ENCODE assay signal across 11 cellular contexts in the genomic region with DNA sequence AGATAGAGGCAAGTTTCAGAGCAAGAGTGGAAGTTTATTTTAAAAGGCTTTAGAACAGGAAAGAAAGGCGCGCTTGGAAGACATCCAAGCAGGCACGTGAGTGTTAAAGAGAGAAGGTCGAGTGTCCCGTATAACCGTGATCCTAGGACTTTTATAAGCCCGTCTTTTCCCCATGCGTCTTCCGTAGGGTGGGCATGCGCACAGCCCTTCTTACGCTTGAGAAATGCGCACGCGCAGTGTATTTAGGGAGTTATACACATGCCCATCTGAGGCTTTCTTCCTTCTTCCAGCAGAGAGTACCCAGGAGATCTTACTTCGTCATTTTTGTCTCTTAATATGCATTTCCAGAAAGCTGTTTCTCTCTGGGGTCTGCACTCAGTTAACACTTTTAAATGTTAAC. TPM values are rescaled to one million over a fixed set of nuclear protein-coding genes. Genes with fewer than 3 reads are reported as not detected.
DNase-seq lines count a peak whose midpoint lies in the region; ATAC-seq and TF ChIP-seq lines count a peak whose summit lies in the region.
"Had no signal": no experiment of that assay in that cellular context is flagged by ENCODE, and none has a peak within 500 bp of the region (broad histone marks: within the 10 kb centered on the region; RNA-seq: fewer than 3 reads in every experiment).

No MANE protein-coding gene starts in this region.

- intact Hi-C loops in activated CD8-positive, alpha-beta T cell treated with anti-CD3 and anti-CD28 coated beads for 36 hours (cut with micrococcal nuclease): no loop called here

- TF ChIP-seq CTCF in upper lobe of left lung (IDR thresholded peaks at IDR 0.05): no peak
- TF ChIP-seq CTCF in activated CD8-positive, alpha-beta T cell treated with anti-CD3 and anti-CD28 coated beads for 36 hours (IDR thresholded peaks at IDR 0.05): no peak

- H3K36me3 Mint-ChIP-seq in activated naive CD8-positive, alpha-beta T cell: no peaks in the 10 kb centered on the region
- H3K36me3 Mint-ChIP-seq in activated naive CD8-positive, alpha-beta T cell treated with anti-CD3 and anti-CD28 coated beads, Interleukin-2, amount 50 U/mL, for 24 hours (ENCODE audit: low read depth): no peaks in the 10 kb centered on the region
- peaks cover 0 to 15% (median 6%) of the 10 kb centered on the region in 3 donors for H3K36me3 Mint-ChIP-seq in naive thymus-derived CD8-positive, alpha-beta T cell
- no peaks in the 10 kb centered on the region for H3K36me3 Mint-ChIP-seq in activated CD8-positive, alpha-beta T cell treated with anti-CD3 and anti-CD28 coated beads for 36 hours (ENCODE audit: low read depth)
- H3K36me3 Mint-ChIP-seq: immature natural killer cell had no signal

- H3K27me3 Mint-ChIP-seq in activated naive CD8-positive, alpha-beta T cell: no peaks in the 10 kb centered on the region
- no peaks in the 10 kb centered on the region for H3K27me3 Mint-ChIP-seq in activated naive CD8-positive, alpha-beta T cell treated with anti-CD3 and anti-CD28 coated beads, Interleukin-2, amount 50 U/mL, for 24 hours
- no peaks in the 10 kb centered on the region for H3K27me3 Mint-ChIP-seq in naive thymus-derived CD8-positive, alpha-beta T cell
- no peaks in the 10 kb centered on the region for H3K27me3 Mint-ChIP-seq in activated CD8-positive, alpha-beta T cell treated with anti-CD3 and anti-CD28 coated beads for 36 hours
- H3K27me3 Mint-ChIP-seq: type B pancreatic cell had no signal

- H3K9me3 Mint-ChIP-seq in activated naive CD8-positive, alpha-beta T cell (ENCODE audit: low read depth): no peaks in the 10 kb centered on the region
- H3K9me3 Mint-ChIP-seq in activated naive CD8-positive, alpha-beta T cell treated with anti-CD3 and anti-CD28 coated beads, Interleukin-2, amount 50 U/mL, for 24 hours: no peaks in the 10 kb centered on the region
- H3K9me3 Mint-ChIP-seq in naive thymus-derived CD8-positive, alpha-beta T cell: no peaks in the 10 kb centered on the region
- H3K9me3 Mint-ChIP-seq in activated CD8-positive, alpha-beta T cell treated with anti-CD3 and anti-CD28 coated beads for 36 hours: no peaks in the 10 kb centered on the region
- H3K9me3 Mint-ChIP-seq: immature natural killer cell, type B pancreatic cell had no signal

- H3K27ac Mint-ChIP-seq in activated naive CD8-positive, alpha-beta T cell: no peak overlapping the region
- no peak overlapping the region for H3K27ac Mint-ChIP-seq in activated naive CD8-positive, alpha-beta T cell treated with anti-CD3 and anti-CD28 coated beads, Interleukin-2, amount 50 U/mL, for 24 hours
- H3K27ac Mint-ChIP-seq in naive thymus-derived CD8-positive, alpha-beta T cell: peak overlapping the region in 2 of 10 donors; percentile 60 to 71
- H3K27ac Mint-ChIP-seq in activated CD8-positive, alpha-beta T cell treated with anti-CD3 and anti-CD28 coated beads for 36 hours: no peak overlapping the region
- H3K27ac Mint-ChIP-seq: immature natural killer cell, type B pancreatic cell had no signal

- H3K36me3 ChIP-seq in upper lobe of left lung: no peaks in the 10 kb centered on the region

- H3K4me1 ChIP-seq in upper lobe of left lung: peaks cover 0 to 4% (median 0%) of the 10 kb centered on the region in 4 donors

- POLR2A ChIA-PET in naive thymus-derived CD8-positive, alpha-beta T cell (lab: Charles Lee): no interaction called here
- POLR2A ChIA-PET in activated CD8-positive, alpha-beta T cell treated with anti-CD3 and anti-CD28 coated beads for 36 hours (lab: Charles Lee): no interaction called here

- DNase-seq in activated naive CD8-positive, alpha-beta T cell treated with anti-CD3 and anti-CD28 coated beads, Interleukin-2, amount 50 U/mL, for 24 hours: no peak
- DNase-seq in globus pallidus (ENCODE audit: low spot score): peak; percentile 24
- DNase-seq in naive thymus-derived CD8-positive, alpha-beta T cell: peak in 1 of 10 donors; percentile 2
- no peak for DNase-seq in upper lobe of left lung
- DNase-seq in A172 (ENCODE audit: low spot score): no peak
- DNase-seq in activated CD8-positive, alpha-beta T cell treated with anti-CD3 and anti-CD28 coated beads for 36 hours: no peak
- DNase-seq: immature natural killer cell, NCI-H2171 treated with DMSO at 0.1 percent for 48 hours had no signal

- ATAC-seq in activated naive CD8-positive, alpha-beta T cell treated with anti-CD3 and anti-CD28 coated beads, Interleukin-2, amount 50 U/mL, for 24 hours: no peak
- peak in 1 of 2 donors; percentile 42 for ATAC-seq in naive thymus-derived CD8-positive, alpha-beta T cell
- peak; percentile 33 to 43 for ATAC-seq in upper lobe of left lung (ENCODE audit: low FRiP score in 2 of 2)
- ATAC-seq in HG02870 (IDR thresholded peaks at IDR 0.05; ENCODE audit: unreplicated experiment): no peak
- no peak for ATAC-seq in activated CD8-positive, alpha-beta T cell treated with anti-CD3 and anti-CD28 coated beads for 36 hours

- WGBS in upper lobe of left lung, 2 donors: 65 to 69% methylated on average over 15 of the region's 15 CpGs

- H3K9me3 ChIP-seq in upper lobe of left lung: no peaks in the 10 kb centered on the region

- no peaks in the 10 kb centered on the region for H3K4me1 Mint-ChIP-seq in activated naive CD8-positive, alpha-beta T cell (ENCODE audit: low read depth)
- H3K4me1 Mint-ChIP-seq in activated naive CD8-positive, alpha-beta T cell treated with anti-CD3 and anti-CD28 coated beads, Interleukin-2, amount 50 U/mL, for 24 hours: no peaks in the 10 kb centered on the region
- H3K4me1 Mint-ChIP-seq in naive thymus-derived CD8-positive, alpha-beta T cell: no peaks in the 10 kb centered on the region
- no peaks in the 10 kb centered on the region for H3K4me1 Mint-ChIP-seq in activated CD8-positive, alpha-beta T cell treated with anti-CD3 and anti-CD28 coated beads for 36 hours (ENCODE audit: low read depth)
- H3K4me1 Mint-ChIP-seq: immature natural killer cell had no signal

- H3K27me3 ChIP-seq in upper lobe of left lung: no peaks in the 10 kb centered on the region

- TF ChIP-seq EP300 in upper lobe of left lung (IDR thresholded peaks at IDR 0.05): no peak

- H3K4me3 Mint-ChIP-seq in activated naive CD8-positive, alpha-beta T cell: peak overlapping the region; percentile 58
- no peak overlapping the region for H3K4me3 Mint-ChIP-seq in activated naive CD8-positive, alpha-beta T cell treated with anti-CD3 and anti-CD28 coated beads, Interleukin-2, amount 50 U/mL, for 24 hours
- peak overlapping the region in 9 of 10 donors; percentile 0 to 66 (median 51) for H3K4me3 Mint-ChIP-seq in naive thymus-derived CD8-positive, alpha-beta T cell
- no peak overlapping the region for H3K4me3 Mint-ChIP-seq in activated CD8-positive, alpha-beta T cell treated with anti-CD3 and anti-CD28 coated beads for 36 hours
- H3K4me3 Mint-ChIP-seq: immature natural killer cell, type B pancreatic cell had no signal

- no peak overlapping the region for H3K27ac ChIP-seq in upper lobe of left lung

- TF ChIP-seq POLR2A in upper lobe of left lung (IDR thresholded peaks at IDR 0.05): no peak

- CTCF ChIA-PET in activated CD8-positive, alpha-beta T cell treated with anti-CD3 and anti-CD28 coated beads for 36 hours (lab: Charles Lee): no interaction called here

- H3K4me3 ChIP-seq in upper lobe of left lung: peak overlapping the region in 2 of 4 donors; percentile 8 to 13

RNA-seq across cellular contexts. Expression of gene CALD1, which starts 52.4 kb away (rescaled TPM):
- not detected for total RNA-seq in naive thymus-derived CD8-positive, alpha-beta T cell
- not detected for polyA plus RNA-seq in naive thymus-derived CD8-positive, alpha-beta T cell
- 100 to 1,000 TPM in 5 of 6 donors, 10 to 100 TPM in 1; 98.6 to 156 (median 124) TPM for total RNA-seq in upper lobe of left lung
- 83.9 and 99.8 TPM in 2 replicates for total RNA-seq in A172 (2014; rRNA removed; shearing (Covaris generic))
- total RNA-seq in activated CD8-positive, alpha-beta T cell treated with anti-CD3 and anti-CD28 coated beads for 36 hours: 1 to 10 TPM; 2.1 to 2.2 TPM

Comparison
In these comparisons a context has a peak if more than half of its experiments do, and no peak if none do; other contexts are left out.
1. H3K4me3 Mint-ChIP-seq: peak in activated naive CD8-positive, alpha-beta T cell (single experiment) and naive thymus-derived CD8-positive, alpha-beta T cell (9 of 10); none in activated naive CD8-positive, alpha-beta T cell treated with anti-CD3 and anti-CD28 coated beads, Interleukin-2, amount 50 U/mL, for 24 hours (single experiment) and activated CD8-positive, alpha-beta T cell treated with anti-CD3 and anti-CD28 coated beads for 36 hours (single experiment).
2. ATAC-seq: peak in upper lobe of left lung (2 of 2); none in activated naive CD8-positive, alpha-beta T cell treated with anti-CD3 and anti-CD28 coated beads, Interleukin-2, amount 50 U/mL, for 24 hours (single experiment), HG02870 (single experiment) and activated CD8-positive, alpha-beta T cell treated with anti-CD3 and anti-CD28 coated beads for 36 hours (single experiment).
3. RNA of gene CALD1, which starts 52.4 kb away (total RNA-seq): 98.6 to 156 TPM in upper lobe of left lung and 83.9 to 99.8 TPM in A172; 2.1 to 2.2 TPM in activated CD8-positive, alpha-beta T cell treated with anti-CD3 and anti-CD28 coated beads for 36 hours and not detected in naive thymus-derived CD8-positive, alpha-beta T cell; every median in the first group is over 10 times any median in the second.